In the genomic region with DNA sequence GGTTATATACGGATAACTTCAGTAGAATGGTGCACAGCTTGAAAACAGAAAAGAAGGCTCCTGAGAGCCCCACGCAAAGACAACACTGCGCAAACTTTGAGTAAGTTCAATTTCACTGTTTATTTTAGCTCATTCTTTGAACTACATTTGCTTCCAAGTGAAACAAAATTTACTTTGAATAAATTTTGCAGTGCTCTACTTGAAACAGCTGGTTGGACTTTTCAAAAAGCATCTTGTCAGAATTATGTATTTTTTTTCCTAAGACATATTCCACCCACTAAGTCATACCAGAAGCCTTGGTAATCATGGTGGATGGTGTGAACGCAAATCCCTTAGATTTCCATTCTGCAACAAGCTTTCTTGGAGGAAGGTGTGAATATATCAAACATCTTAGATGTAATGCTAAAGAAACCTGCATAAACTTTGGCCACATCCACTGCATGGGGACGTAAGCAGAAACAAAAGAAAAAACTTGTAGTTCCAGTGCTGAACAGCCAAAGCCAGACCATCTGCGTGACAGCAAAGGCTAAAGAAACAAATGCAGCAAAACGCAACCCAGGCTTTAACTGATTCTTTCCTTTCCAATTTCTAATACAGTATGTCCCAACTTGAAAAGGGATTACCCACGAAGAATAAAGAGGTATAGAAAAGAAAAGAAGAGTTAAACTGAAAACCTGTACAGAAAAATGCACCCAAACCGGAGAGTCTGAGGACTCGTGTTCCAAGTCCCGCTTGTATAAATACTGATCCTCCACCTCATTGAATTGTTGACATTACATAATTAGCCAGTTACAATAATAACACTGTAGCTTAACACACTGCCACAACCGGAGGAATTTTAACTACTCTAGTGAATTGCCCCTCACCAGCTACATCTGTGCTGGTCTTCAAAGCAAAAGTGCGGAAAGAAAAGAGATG, we compare ENCODE assay signal across 11 cellular contexts.
A peak's percentile ranks its signal among the peaks of the same experiment; 100 is the strongest.
DNase-seq lines count a peak whose midpoint lies in the region; ATAC-seq and TF ChIP-seq lines count a peak whose summit lies in the region.
"Had no signal": no experiment of that assay in that cellular context is flagged by ENCODE, and none has a peak within 500 bp of the region (broad histone marks: within the 10 kb centered on the region; RNA-seq: fewer than 3 reads in every experiment).

No MANE protein-coding gene starts in this region.

- no peaks in the 10 kb centered on the region for H3K27me3 ChIP-seq in right lobe of liver
- H3K27me3 ChIP-seq in sigmoid colon, result no peaks in the 10 kb centered on the region
- H3K27me3 ChIP-seq: adrenal gland had no signal

- no peaks in the 10 kb centered on the region for H3K36me3 ChIP-seq in right lobe of liver
- no peaks in the 10 kb centered on the region for H3K36me3 ChIP-seq in sigmoid colon
- H3K36me3 ChIP-seq: adrenal gland had no signal

- no peak for TF ChIP-seq EP300 in sigmoid colon (IDR thresholded peaks at IDR 0.05)

- peaks cover 0 to 25% (median 4%) of the 10 kb centered on the region in 4 donors for H3K4me1 ChIP-seq in right lobe of liver
- peaks cover 0 to 33% (median 6%) of the 10 kb centered on the region in 4 donors for H3K4me1 ChIP-seq in sigmoid colon
- H3K4me1 ChIP-seq: adrenal gland had no signal

- TF ChIP-seq POLR2A in right lobe of liver (IDR thresholded peaks at IDR 0.05) (no peak), sigmoid colon (IDR thresholded peaks at IDR 0.05) (no peak)

- TF ChIP-seq CTCF in LNCaP clone FGC (IDR thresholded peaks at IDR 0.05; ENCODE audit: control insufficient read depth, extremely low read depth, insufficient read depth) (no peak), right lobe of liver (IDR thresholded peaks at IDR 0.05) (no peak), sigmoid colon (IDR thresholded peaks at IDR 0.05) (no peak)

- 32% methylated on average over 13 of the region's 13 CpGs for WGBS in right lobe of liver (ENCODE audit: insufficient coverage, low coverage, low lambda C conversion rate, missing lambda C conversion rate)
- WGBS in sigmoid colon, 2 donors, result 37 to 63% methylated on average over 13 of the region's 13 CpGs

- H3K27ac ChIP-seq in right lobe of liver, result peak overlapping the region in 2 of 3 donors; percentile 41 to 46
- H3K27ac ChIP-seq in sigmoid colon, result peak overlapping the region in 2 of 4 donors; percentile 35 to 56
- H3K27ac ChIP-seq: adrenal gland had no signal

- intact Hi-C loops in right lobe of liver (cut with DNase I), result no loop called here
- intact Hi-C loops in sigmoid colon (cut with DNase I), result no loop called here

- H3K9me3 ChIP-seq in right lobe of liver, result no peaks in the 10 kb centered on the region
- H3K9me3 ChIP-seq in sigmoid colon, result no peaks in the 10 kb centered on the region
- H3K9me3 ChIP-seq: adrenal gland had no signal

- H3K4me3 ChIP-seq in LNCaP clone FGC (ENCODE audit: low read depth, low read length) (peak overlapping the region; percentile 21; the same call in 1 of the 2 replicates), right lobe of liver (peak overlapping the region in 1 of 3 donors; percentile 18), sigmoid colon (peak overlapping the region in 3 of 4 donors; percentile 6 to 23 (median 15))
- H3K4me3 ChIP-seq: adrenal gland had no signal

- ATAC-seq in right lobe of liver, result peak; percentile 77 to 87 (median 82)
- ATAC-seq in GM19452 (IDR thresholded peaks at IDR 0.05; ENCODE audit: unreplicated experiment), result no peak
- no peak for ATAC-seq in HG03342 (IDR thresholded peaks at IDR 0.05; ENCODE audit: unreplicated experiment)
- ATAC-seq: stimulated activated naive CD8-positive, alpha-beta T cell treated with anti-CD3 and anti-CD28 coated beads, Interleukin-15, Interleukin-2, amounts not matched to agents 100 U/mL and 50 U/mL, for 24 hours had no signal

- DNase-seq in LNCaP clone FGC (ENCODE audit: low read depth), result no peak
- peak; percentile 46 for DNase-seq in brain pericyte (ENCODE audit: low read depth, low spot score)
- DNase-seq in right lobe of liver, result no peak
- DNase-seq in sigmoid colon, result no peak
- DNase-seq in stimulated activated CD4-positive, alpha-beta T cell treated with anti-CD3 and anti-CD28 coated beads, Interleukin-4, amount 100 ng/mL, for 24 hours, result no peak
- DNase-seq in NCI-H82 (lab: John Stamatoyannopoulos, UW), result no peak
- DNase-seq: adrenal gland; HCEC 1CT; stimulated activated naive CD8-positive, alpha-beta T cell treated with anti-CD3 and anti-CD28 coated beads, Interleukin-15, Interleukin-2, amounts not matched to agents 100 U/mL and 50 U/mL, for 24 hours had no signal

Comparison
In these comparisons a context has a peak if more than half of its experiments do, and no peak if none do; other contexts are left out.
1. ATAC-seq: peak in right lobe of liver (4 of 4); none in GM19452 (single experiment) and HG03342 (single experiment).